Comparison of ENCODE assay signal across 8 cellular contexts in the genomic region with DNA sequence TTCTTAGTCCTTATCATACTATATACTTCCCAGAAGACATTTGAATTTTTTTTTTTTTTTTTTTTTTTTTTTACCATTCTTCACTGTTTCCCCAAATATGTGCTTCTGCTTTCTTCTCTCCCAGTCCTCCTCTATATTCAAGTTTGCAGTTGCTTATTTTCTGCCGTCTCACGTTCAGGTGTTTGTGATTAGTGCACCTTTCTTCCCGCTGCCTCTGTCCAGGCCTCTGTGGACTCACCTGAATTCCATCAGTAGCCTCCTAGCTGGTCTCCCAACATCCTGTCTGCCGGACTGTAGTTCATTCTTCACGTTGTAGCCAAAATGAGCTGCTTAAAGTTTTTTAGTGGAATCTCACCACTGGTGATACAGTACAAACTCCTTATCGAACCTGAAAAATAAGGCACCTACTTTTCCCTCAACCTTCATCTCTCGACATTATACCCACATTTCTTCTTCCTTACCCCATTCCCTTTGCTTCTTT.
DNase-seq lines count a peak whose midpoint lies in the region; ATAC-seq and TF ChIP-seq lines count a peak whose summit lies in the region.

No MANE protein-coding gene starts in this region.

- peaks cover 27% of the 10 kb centered on the region for H3K4me1 ChIP-seq in ACC112 (ENCODE audit: control insufficient read depth, insufficient read depth, low read length, unreplicated experiment)
- peaks cover 10% of the 10 kb centered on the region for H3K4me1 ChIP-seq in KMS-11 (ENCODE audit: low read depth, poor library complexity, severe bottlenecking)
- peaks cover 8 to 22% of the 10 kb centered on the region in 2 donors for H3K4me1 ChIP-seq in muscle layer of duodenum (ENCODE audit: control insufficient read depth in 1 of 2, insufficient read depth in 2 of 2, low read length in 2 of 2)

- DNase-seq in central memory CD8-positive, alpha-beta T cell (ENCODE audit: low spot score in 2 of 2): no peak
- DNase-seq in SW480 (ENCODE audit: low spot score): no peak
- DNase-seq in HuH-7 (ENCODE audit: low spot score): no peak
- DNase-seq in activated CD8-positive, alpha-beta memory T cell treated with anti-CD3 and anti-CD28 coated beads, Interleukin-2, amount 50 U/mL, for 4 hours: no peak
- DNase-seq in NOMO-1 treated with dmso at 0.1 percent for 144 hours (lab: John Stamatoyannopoulos, UW; ENCODE audit: unreplicated experiment): no peak

- H3K27me3 ChIP-seq in ACC112 (ENCODE audit: insufficient read depth, low read length) (no peaks in the 10 kb centered on the region), KMS-11 (ENCODE audit: insufficient read depth, low read depth) (no peaks in the 10 kb centered on the region), muscle layer of duodenum (ENCODE audit: low read depth, low read length) (no peaks in the 10 kb centered on the region)

- H3K9ac ChIP-seq in KMS-11: no peak overlapping the region

- TF ChIP-seq CTCF in KMS-11 (conservative IDR thresholded peaks at IDR 0.05; ENCODE audit: low read depth, low read length): no peak

- H3K27ac Mint-ChIP-seq in central memory CD8-positive, alpha-beta T cell (ENCODE audit: low read depth): peak overlapping the region; percentile 93

- H3K4me2 ChIP-seq in KMS-11: no peak overlapping the region

- H3K36me3 ChIP-seq in ACC112 (ENCODE audit: insufficient read depth, low read length) (peaks cover 8% of the 10 kb centered on the region), KMS-11 (ENCODE audit: insufficient read depth) (no peaks in the 10 kb centered on the region), muscle layer of duodenum (ENCODE audit: control insufficient read depth in 1 of 2, insufficient read depth in 2 of 2, low read length in 2 of 2) (no peaks in the 10 kb centered on the region)

- no peaks in the 10 kb centered on the region for H3K27me3 Mint-ChIP-seq in central memory CD8-positive, alpha-beta T cell

- H3K79me2 ChIP-seq in ACC112 (ENCODE audit: control insufficient read depth, insufficient read depth, low read length, unreplicated experiment) (peaks cover 33% of the 10 kb centered on the region), KMS-11 (ENCODE audit: insufficient read depth, low read depth) (0 out of 2 replicates have a peak, but pooled peaks cover 9% of the 10 kb centered on the region)

- H3K27ac ChIP-seq in ACC112 (ENCODE audit: low read depth, low read length): peak overlapping the region; percentile 44; the same call in 1 of the 2 replicates
- H3K27ac ChIP-seq in KMS-11: no peak overlapping the region
- peak overlapping the region; percentile 40 for H3K27ac ChIP-seq in muscle layer of duodenum (ENCODE audit: low read length)

- no peak for ATAC-seq in central memory CD8-positive, alpha-beta T cell (replicated peaks; ENCODE audit: extremely low read depth, poor library complexity, severe bottlenecking)

- peaks cover 44% of the 10 kb centered on the region for H3K4me1 Mint-ChIP-seq in central memory CD8-positive, alpha-beta T cell

- H3K9me3 ChIP-seq in muscle layer of duodenum (ENCODE audit: control insufficient read depth in 1 of 2, low read length in 2 of 2): no peaks in the 10 kb centered on the region

- peak overlapping the region; percentile 99 for H2AFZ ChIP-seq in ACC112 (ENCODE audit: low read length, unreplicated experiment)
- peak overlapping the region; percentile 73 for H2AFZ ChIP-seq in KMS-11 (ENCODE audit: low read depth)

- H3K4me3 Mint-ChIP-seq in central memory CD8-positive, alpha-beta T cell: peak overlapping the region; percentile 92

- no peaks in the 10 kb centered on the region for H4K20me1 ChIP-seq in KMS-11 (ENCODE audit: insufficient read depth)

- no peaks in the 10 kb centered on the region for H3K9me3 Mint-ChIP-seq in central memory CD8-positive, alpha-beta T cell

- H3K4me3 ChIP-seq in ACC112 (ENCODE audit: low read depth, low read length) (peak overlapping the region; percentile 86), KMS-11 (IDR thresholded peaks at IDR 0.05; ENCODE audit: insufficient read depth, low read depth, low read length) (no peak overlapping the region), muscle layer of duodenum (ENCODE audit: low read depth in 1 of 2, low read length in 2 of 2) (peak overlapping the region; percentile 88 to 97)

- peaks cover 17% of the 10 kb centered on the region for H3K36me3 Mint-ChIP-seq in central memory CD8-positive, alpha-beta T cell (ENCODE audit: insufficient read depth)
